Comparison of ENCODE assay signal across 22 cellular contexts in genomic region chr3:182243625-182244024, GRCh38.
DNase-seq lines count a peak whose midpoint lies in the region; ATAC-seq and TF ChIP-seq lines count a peak whose summit lies in the region.
"Had no signal": no experiment of that assay in that cellular context is flagged by ENCODE, and none has a peak within 500 bp of the region (broad histone marks: within the 10 kb centered on the region; RNA-seq: fewer than 3 reads in every experiment).

No MANE protein-coding gene starts in this region.

- H3K36me3 ChIP-seq in GM23338 (ENCODE audit: insufficient read depth) (no peaks in the 10 kb centered on the region), SK-N-MC (ENCODE audit: insufficient read depth, low read length) (no peaks in the 10 kb centered on the region), endodermal cell (ENCODE audit: control insufficient read depth, insufficient read depth, low read length) (no peaks in the 10 kb centered on the region)
- H3K36me3 ChIP-seq: BLaER1 treated with 17β-estradiol and CSF1 and Interleukin-3, amounts not matched to agents 10 nM and 100 nM had no signal

- H3K4me3 ChIP-seq in GM23338: no peak overlapping the region
- no peak overlapping the region for H3K4me3 ChIP-seq in SK-N-MC
- no peak overlapping the region for H3K4me3 ChIP-seq in endodermal cell (ENCODE audit: low read length)
- H3K4me3 ChIP-seq: A549; BLaER1 treated with 17β-estradiol and CSF1 and Interleukin-3, amounts not matched to agents 10 nM and 100 nM had no signal

- no peak for ATAC-seq in GM23338
- ATAC-seq in HG02678 (IDR thresholded peaks at IDR 0.05; ENCODE audit: unreplicated experiment): no peak
- ATAC-seq in GM18873 (IDR thresholded peaks at IDR 0.05; ENCODE audit: low FRiP score, unreplicated experiment): no peak
- ATAC-seq in HG03442 (IDR thresholded peaks at IDR 0.05; ENCODE audit: unreplicated experiment): no peak
- ATAC-seq: A549, SK-N-SH treated with all-trans-retinoic acid at 6 μM for 48 hours had no signal

- H3K27ac Mint-ChIP-seq in GM23338: peak overlapping the region; percentile 43; the same call in 1 of the 2 replicates
- H3K27ac Mint-ChIP-seq in endodermal cell: no peak overlapping the region
- H3K27ac Mint-ChIP-seq: CD4-positive, alpha-beta T cell had no signal

- no peak overlapping the region for H3K4me3 Mint-ChIP-seq in GM23338
- H3K4me3 Mint-ChIP-seq in endodermal cell: no peak overlapping the region
- H3K4me3 Mint-ChIP-seq: CD4-positive, alpha-beta T cell had no signal

- DNase-seq in GM23338 (ENCODE audit: low spot score): no peak
- DNase-seq in SK-N-MC (ENCODE audit: low read depth, low spot score): no peak
- no peak for DNase-seq in endodermal cell
- DNase-seq in substantia nigra (lab: John Stamatoyannopoulos, UW): no peak
- DNase-seq: AML-193; CD4-positive, alpha-beta T cell; DMS53; HCEC 1CT; NCI-H1092; NCI-H1417 treated with DMSO at 0.1 percent for 48 hours; NCI-H1694 treated with DMSO at 0.1 percent for 48 hours; NCI-H2081 treated with DMSO at 0.1 percent for 48 hours; NCI-H2171; NCI-H226; NCI-H510A; NCI-H69 had no signal

- H3K9me3 Mint-ChIP-seq in GM23338 (no peaks in the 10 kb centered on the region), endodermal cell (no peaks in the 10 kb centered on the region)
- H3K9me3 Mint-ChIP-seq: CD4-positive, alpha-beta T cell had no signal

- H3F3A ChIP-seq in GM23338 (replicated peaks; ENCODE audit: low read depth): 0 out of 2 replicates have a peak, but pooled peaks cover 3% of the 10 kb centered on the region

- TF ChIP-seq CTCF in GM23338 (conservative IDR thresholded peaks at IDR 0.05; ENCODE audit: low read depth in 2 of 2): no peak
- TF ChIP-seq CTCF in endodermal cell (conservative IDR thresholded peaks at IDR 0.05): no peak

- H3K9ac ChIP-seq in SK-N-MC (ENCODE audit: insufficient read length) (peak overlapping the region; percentile 5), endodermal cell (ENCODE audit: extremely low read depth, low read length, poor library complexity, severe bottlenecking) (no peak overlapping the region)
- H3K9ac ChIP-seq: BLaER1 treated with 17β-estradiol and CSF1 and Interleukin-3, amounts not matched to agents 10 nM and 100 nM had no signal

- no peak overlapping the region for H3K4me2 ChIP-seq in GM23338
- H3K4me2 ChIP-seq: A549; BLaER1 treated with 17β-estradiol and CSF1 and Interleukin-3, amounts not matched to agents 10 nM and 100 nM had no signal

- H3K4me1 ChIP-seq in GM23338 (ENCODE audit: insufficient read depth): peaks cover 19% of the 10 kb centered on the region
- H3K4me1 ChIP-seq in endodermal cell (ENCODE audit: control insufficient read depth, insufficient read depth, low read length): no peaks in the 10 kb centered on the region
- H3K4me1 ChIP-seq: A549 had no signal

- 0 out of 2 replicates have a peak, but pooled peaks cover 14% of the 10 kb centered on the region for H3K9me2 ChIP-seq in GM23338 (ENCODE audit: insufficient read depth)

- peaks cover 4% of the 10 kb centered on the region for H3K27me3 Mint-ChIP-seq in GM23338 (ENCODE audit: insufficient read depth, low read depth, poor library complexity)
- no peaks in the 10 kb centered on the region for H3K27me3 Mint-ChIP-seq in endodermal cell (ENCODE audit: insufficient read depth)
- H3K27me3 Mint-ChIP-seq: CD4-positive, alpha-beta T cell had no signal

- H3K4me1 Mint-ChIP-seq in GM23338: peaks cover 11% of the 10 kb centered on the region
- H3K4me1 Mint-ChIP-seq in endodermal cell: no peaks in the 10 kb centered on the region

- H3K9me3 ChIP-seq in SK-N-MC (ENCODE audit: low read depth, low read length): no peaks in the 10 kb centered on the region
- H3K9me3 ChIP-seq in endodermal cell (ENCODE audit: control insufficient read depth, low read length): no peaks in the 10 kb centered on the region
- H3K9me3 ChIP-seq: A549; BLaER1 treated with 17β-estradiol and CSF1 and Interleukin-3, amounts not matched to agents 10 nM and 100 nM had no signal

- no peaks in the 10 kb centered on the region for H3K79me2 ChIP-seq in GM23338 (replicated peaks; ENCODE audit: insufficient read depth)

- no peaks in the 10 kb centered on the region for H4K20me1 ChIP-seq in GM23338 (replicated peaks; ENCODE audit: insufficient read depth)
- H4K20me1 ChIP-seq: BLaER1 treated with 17β-estradiol and CSF1 and Interleukin-3, amounts not matched to agents 10 nM and 100 nM had no signal

- 56 to 67% methylated on average over 1 of the region's 1 CpG for WGBS in endodermal cell (ENCODE audit: insufficient coverage in 1 of 2, insufficient read length in 1 of 2), 2 experiments

- H3K36me3 Mint-ChIP-seq in GM23338 (ENCODE audit: low read depth) (0 out of 3 replicates have a peak, but pooled peaks cover 3% of the 10 kb centered on the region), endodermal cell (ENCODE audit: low read depth) (no peaks in the 10 kb centered on the region)

- H2AFZ ChIP-seq in GM23338: no peak overlapping the region

- H3K27ac ChIP-seq in GM23338 (ENCODE audit: low read depth) (no peak overlapping the region), SK-N-MC (no peak overlapping the region; the same call in 1 of the 2 replicates), endodermal cell (ENCODE audit: low read depth, low read length) (peak overlapping the region; percentile 100), substantia nigra (ENCODE audit: low read depth, low read length, poor library complexity, severe bottlenecking) (peak overlapping the region; percentile 87)
- H3K27ac ChIP-seq: A549; BLaER1 treated with 17β-estradiol and CSF1 and Interleukin-3, amounts not matched to agents 10 nM and 100 nM had no signal

- no peaks in the 10 kb centered on the region for H3K27me3 ChIP-seq in GM23338 (ENCODE audit: insufficient read depth)
- H3K27me3 ChIP-seq in endodermal cell (ENCODE audit: control insufficient read depth, insufficient read depth, low read length, poor library complexity, severe bottlenecking): no peaks in the 10 kb centered on the region
- H3K27me3 ChIP-seq: BLaER1 treated with 17β-estradiol and CSF1 and Interleukin-3, amounts not matched to agents 10 nM and 100 nM had no signal

TF ChIP-seq in GM23338, 12 proteins besides CTCF, POLR2A, EP300 and RAD21:
- TF ChIP-seq ZNF331 (CRISPR knock-in tag; IDR thresholded peaks at IDR 0.05; ENCODE audit: low read depth): no peak
- TF ChIP-seq JUNB (IDR thresholded peaks at IDR 0.05; ENCODE audit: unreplicated experiment): no peak
- TF ChIP-seq POLR2AphosphoS5 (IDR thresholded peaks at IDR 0.05; ENCODE audit: low read depth): no peak
TF ChIP-seq in GM23338: peak in this region for 0.

Comparison
In these comparisons a context has a peak if more than half of its experiments do, and no peak if none do; other contexts are left out.
1. H3K27ac ChIP-seq: peak in endodermal cell (single experiment) and substantia nigra (single experiment); none in GM23338 (single experiment) and SK-N-MC (single experiment).